ENCODE assay signal across 9 cellular contexts in genomic region chr3:25962255-25962654, GRCh38.
DNase-seq lines count a peak whose midpoint lies in the region; ATAC-seq and TF ChIP-seq lines count a peak whose summit lies in the region.
"Had no signal": no experiment of that assay in that cellular context is flagged by ENCODE, and none has a peak within 500 bp of the region (broad histone marks: within the 10 kb centered on the region; RNA-seq: fewer than 3 reads in every experiment).

No MANE protein-coding gene starts in this region.

- no peaks in the 10 kb centered on the region for H3K27me3 ChIP-seq in neural cell (ENCODE audit: insufficient read depth, low read depth, low read length)
- H3K27me3 ChIP-seq: heart right ventricle had no signal

- H3K27ac Mint-ChIP-seq in activated CD4-positive, alpha-beta memory T cell treated with anti-CD3 and anti-CD28 coated beads for 36 hours: no peak overlapping the region

- intact Hi-C loops in activated CD4-positive, alpha-beta memory T cell treated with anti-CD3 and anti-CD28 coated beads for 36 hours (cut with micrococcal nuclease): no loop called here

- H3K27me3 Mint-ChIP-seq in activated CD4-positive, alpha-beta memory T cell treated with anti-CD3 and anti-CD28 coated beads for 36 hours: no peaks in the 10 kb centered on the region

- no peaks in the 10 kb centered on the region for H3K36me3 ChIP-seq in neural cell (ENCODE audit: insufficient read depth, low read length)
- H3K36me3 ChIP-seq: heart right ventricle had no signal

- H3K79me2 ChIP-seq in neural cell (replicated peaks; ENCODE audit: insufficient read depth, low read length): no peaks in the 10 kb centered on the region

- in situ Hi-C loops in G401 (cut with HindIII; ENCODE audit: low sequenced_read_pairs): no loop called here
- in situ Hi-C loops in T47D (cut with HindIII; ENCODE audit: low pct_unique_long_range_greater_than_20kb, low sequenced_read_pairs): no loop called here

- no peaks in the 10 kb centered on the region for H3F3A ChIP-seq in neural cell (ENCODE audit: insufficient read depth, low read length, poor library complexity, severe bottlenecking)

- CTCF ChIA-PET in activated CD4-positive, alpha-beta memory T cell treated with anti-CD3 and anti-CD28 coated beads for 36 hours (lab: Charles Lee): no interaction called here

- no peak overlapping the region for H3K4me3 ChIP-seq in neural cell (ENCODE audit: low read length)
- H3K4me3 ChIP-seq: heart right ventricle had no signal

- H3K9ac ChIP-seq in neural cell (ENCODE audit: low read length): no peak overlapping the region

- H3K9me3 ChIP-seq in neural cell (ENCODE audit: low read length): no peaks in the 10 kb centered on the region
- H3K9me3 ChIP-seq: heart right ventricle had no signal

- H3K9me3 Mint-ChIP-seq in activated CD4-positive, alpha-beta memory T cell treated with anti-CD3 and anti-CD28 coated beads for 36 hours: no peaks in the 10 kb centered on the region

- no peak for ATAC-seq in GM19351 (IDR thresholded peaks at IDR 0.05; ENCODE audit: unreplicated experiment)
- no peak for ATAC-seq in GM19455 (IDR thresholded peaks at IDR 0.05; ENCODE audit: unreplicated experiment)
- ATAC-seq: heart right ventricle had no signal

- TF ChIP-seq CTCF in neural cell (IDR thresholded peaks at IDR 0.05; ENCODE audit: poor library complexity, severe bottlenecking): peak; percentile 51

- no peak overlapping the region for H3K4me3 Mint-ChIP-seq in activated CD4-positive, alpha-beta memory T cell treated with anti-CD3 and anti-CD28 coated beads for 36 hours

- no peak overlapping the region for H3K27ac ChIP-seq in neural cell (ENCODE audit: low read length)
- H3K27ac ChIP-seq: heart right ventricle had no signal

- no peaks in the 10 kb centered on the region for H3K9me2 ChIP-seq in neural cell (ENCODE audit: insufficient read depth, low read length)

- peak; percentile 31 for TF ChIP-seq RAD21 in neural cell (conservative IDR thresholded peaks at IDR 0.05)

- POLR2A ChIA-PET in activated CD4-positive, alpha-beta memory T cell treated with anti-CD3 and anti-CD28 coated beads for 36 hours (lab: Charles Lee): no interaction called here

- no peaks in the 10 kb centered on the region for H4K20me1 ChIP-seq in neural cell (ENCODE audit: insufficient read depth)

- H3K36me3 Mint-ChIP-seq in activated CD4-positive, alpha-beta memory T cell treated with anti-CD3 and anti-CD28 coated beads for 36 hours: no peaks in the 10 kb centered on the region

- H2AFZ ChIP-seq in neural cell (ENCODE audit: low read depth, low read length): no peak overlapping the region

- DNase-seq in G401 (ENCODE audit: low spot score) (peak; percentile 26), HuH-7 (ENCODE audit: low spot score) (peak; percentile 34), T47D (ENCODE audit: low read depth in 1 of 2, low spot score in 1 of 2) (peak; percentile 42 to 78)
- DNase-seq in activated CD4-positive, alpha-beta memory T cell treated with anti-CD3 and anti-CD28 coated beads for 36 hours: no peak
- DNase-seq: heart right ventricle, NCI-H526 treated with DMSO at 0.1 percent for 48 hours had no signal

- TF ChIP-seq EP300 in neural cell (conservative IDR thresholded peaks at IDR 0.05; ENCODE audit: poor library complexity, severe bottlenecking): no peak

- H3K4me1 Mint-ChIP-seq in activated CD4-positive, alpha-beta memory T cell treated with anti-CD3 and anti-CD28 coated beads for 36 hours (ENCODE audit: low read depth): no peaks in the 10 kb centered on the region

- H3K4me2 ChIP-seq in neural cell (ENCODE audit: low read length): no peak overlapping the region

TF ChIP-seq in neural cell, 6 proteins besides CTCF, POLR2A, EP300 and RAD21:
- TF ChIP-seq SMC3 (conservative IDR thresholded peaks at IDR 0.05; ENCODE audit: poor library complexity) (no peak), EZH2 (IDR thresholded peaks at IDR 0.05; ENCODE audit: borderline replicate concordance, insufficient read depth, low read length, poor library complexity, severe bottlenecking) (no peak)
TF ChIP-seq in neural cell: peak in this region for 0.
